2 cellular contexts compared by ENCODE assay signal in the genomic region with DNA sequence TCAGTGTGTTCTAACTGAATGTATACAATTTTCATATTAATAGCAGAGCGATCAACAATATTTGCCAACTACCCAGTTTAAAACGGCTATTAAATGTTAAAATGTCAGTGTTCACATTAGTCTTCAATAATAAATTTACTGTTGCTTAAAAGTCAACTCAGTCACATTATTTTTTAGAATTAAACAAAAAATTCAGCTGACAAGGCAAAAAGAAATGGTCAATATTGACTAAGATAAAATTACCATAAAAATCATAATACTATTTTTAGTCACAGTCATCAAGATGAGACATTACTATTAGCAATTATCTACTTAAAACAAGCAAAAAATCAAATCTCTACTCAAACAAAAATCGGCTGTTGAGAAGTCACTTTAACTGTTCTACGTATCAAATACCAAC.
TF ChIP-seq lines count a peak whose summit lies in the region.

No MANE protein-coding gene starts in this region.

TF ChIP-seq in SK-N-SH, 30 proteins besides CTCF, POLR2A, EP300 and RAD21 (continued from another document):
- TF ChIP-seq SIN3A (IDR thresholded peaks at IDR 0.05; ENCODE audit: borderline replicate concordance, low read depth, low read length) (no peak), YY1 (IDR thresholded peaks at IDR 0.05; ENCODE audit: low read depth) (no peak)

TF ChIP-seq in SK-N-SH treated with all-trans-retinoic acid at 6 μM for 48 hours, 23 proteins besides CTCF, POLR2A, EP300 and RAD21 (continued from another document):
- TF ChIP-seq, protein P1, sequence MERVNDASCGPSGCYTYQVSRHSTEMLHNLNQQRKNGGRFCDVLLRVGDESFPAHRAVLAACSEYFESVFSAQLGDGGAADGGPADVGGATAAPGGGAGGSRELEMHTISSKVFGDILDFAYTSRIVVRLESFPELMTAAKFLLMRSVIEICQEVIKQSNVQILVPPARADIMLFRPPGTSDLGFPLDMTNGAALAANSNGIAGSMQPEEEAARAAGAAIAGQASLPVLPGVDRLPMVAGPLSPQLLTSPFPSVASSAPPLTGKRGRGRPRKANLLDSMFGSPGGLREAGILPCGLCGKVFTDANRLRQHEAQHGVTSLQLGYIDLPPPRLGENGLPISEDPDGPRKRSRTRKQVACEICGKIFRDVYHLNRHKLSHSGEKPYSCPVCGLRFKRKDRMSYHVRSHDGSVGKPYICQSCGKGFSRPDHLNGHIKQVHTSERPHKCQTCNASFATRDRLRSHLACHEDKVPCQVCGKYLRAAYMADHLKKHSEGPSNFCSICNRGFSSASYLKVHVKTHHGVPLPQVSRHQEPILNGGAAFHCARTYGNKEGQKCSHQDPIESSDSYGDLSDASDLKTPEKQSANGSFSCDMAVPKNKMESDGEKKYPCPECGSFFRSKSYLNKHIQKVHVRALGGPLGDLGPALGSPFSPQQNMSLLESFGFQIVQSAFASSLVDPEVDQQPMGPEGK (CRISPR knock-in tag; IDR thresholded peaks at IDR 0.05; ENCODE audit: borderline replicate concordance) = no peak
- no peak for TF ChIP-seq OSR1 (CRISPR knock-in tag; IDR thresholded peaks at IDR 0.05)
- no peak for TF ChIP-seq GLIS3 (CRISPR knock-in tag; IDR thresholded peaks at IDR 0.05)
- TF ChIP-seq ZFP3 (CRISPR knock-in tag; IDR thresholded peaks at IDR 0.05) = no peak
- TF ChIP-seq, protein P2, sequence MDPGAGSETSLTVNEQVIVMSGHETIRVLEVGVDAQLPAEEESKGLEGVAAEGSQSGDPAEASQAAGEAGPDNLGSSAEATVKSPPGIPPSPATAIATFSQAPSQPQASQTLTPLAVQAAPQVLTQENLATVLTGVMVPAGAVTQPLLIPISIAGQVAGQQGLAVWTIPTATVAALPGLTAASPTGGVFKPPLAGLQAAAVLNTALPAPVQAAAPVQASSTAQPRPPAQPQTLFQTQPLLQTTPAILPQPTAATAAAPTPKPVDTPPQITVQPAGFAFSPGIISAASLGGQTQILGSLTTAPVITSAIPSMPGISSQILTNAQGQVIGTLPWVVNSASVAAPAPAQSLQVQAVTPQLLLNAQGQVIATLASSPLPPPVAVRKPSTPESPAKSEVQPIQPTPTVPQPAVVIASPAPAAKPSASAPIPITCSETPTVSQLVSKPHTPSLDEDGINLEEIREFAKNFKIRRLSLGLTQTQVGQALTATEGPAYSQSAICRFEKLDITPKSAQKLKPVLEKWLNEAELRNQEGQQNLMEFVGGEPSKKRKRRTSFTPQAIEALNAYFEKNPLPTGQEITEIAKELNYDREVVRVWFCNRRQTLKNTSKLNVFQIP (CRISPR knock-in tag; IDR thresholded peaks at IDR 0.05; ENCODE audit: borderline replicate concordance, low read depth) = no peak
- no peak for TF ChIP-seq SNAI2 (CRISPR knock-in tag; IDR thresholded peaks at IDR 0.05)
- TF ChIP-seq ISL1 (CRISPR knock-in tag; IDR thresholded peaks at IDR 0.05) = no peak
- TF ChIP-seq, protein P3, sequence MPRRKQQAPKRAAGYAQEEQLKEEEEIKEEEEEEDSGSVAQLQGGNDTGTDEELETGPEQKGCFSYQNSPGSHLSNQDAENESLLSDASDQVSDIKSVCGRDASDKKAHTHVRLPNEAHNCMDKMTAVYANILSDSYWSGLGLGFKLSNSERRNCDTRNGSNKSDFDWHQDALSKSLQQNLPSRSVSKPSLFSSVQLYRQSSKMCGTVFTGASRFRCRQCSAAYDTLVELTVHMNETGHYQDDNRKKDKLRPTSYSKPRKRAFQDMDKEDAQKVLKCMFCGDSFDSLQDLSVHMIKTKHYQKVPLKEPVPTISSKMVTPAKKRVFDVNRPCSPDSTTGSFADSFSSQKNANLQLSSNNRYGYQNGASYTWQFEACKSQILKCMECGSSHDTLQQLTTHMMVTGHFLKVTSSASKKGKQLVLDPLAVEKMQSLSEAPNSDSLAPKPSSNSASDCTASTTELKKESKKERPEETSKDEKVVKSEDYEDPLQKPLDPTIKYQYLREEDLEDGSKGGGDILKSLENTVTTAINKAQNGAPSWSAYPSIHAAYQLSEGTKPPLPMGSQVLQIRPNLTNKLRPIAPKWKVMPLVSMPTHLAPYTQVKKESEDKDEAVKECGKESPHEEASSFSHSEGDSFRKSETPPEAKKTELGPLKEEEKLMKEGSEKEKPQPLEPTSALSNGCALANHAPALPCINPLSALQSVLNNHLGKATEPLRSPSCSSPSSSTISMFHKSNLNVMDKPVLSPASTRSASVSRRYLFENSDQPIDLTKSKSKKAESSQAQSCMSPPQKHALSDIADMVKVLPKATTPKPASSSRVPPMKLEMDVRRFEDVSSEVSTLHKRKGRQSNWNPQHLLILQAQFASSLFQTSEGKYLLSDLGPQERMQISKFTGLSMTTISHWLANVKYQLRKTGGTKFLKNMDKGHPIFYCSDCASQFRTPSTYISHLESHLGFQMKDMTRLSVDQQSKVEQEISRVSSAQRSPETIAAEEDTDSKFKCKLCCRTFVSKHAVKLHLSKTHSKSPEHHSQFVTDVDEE (CRISPR knock-in tag; IDR thresholded peaks at IDR 0.05) = no peak
- TF ChIP-seq ZFP30 (CRISPR knock-in tag; IDR thresholded peaks at IDR 0.05) = no peak
- TF ChIP-seq PPARA (CRISPR knock-in tag; IDR thresholded peaks at IDR 0.05; ENCODE audit: borderline replicate concordance) = no peak
